In genomic region chr9:96419691-96419969, GRCh38 we compare ENCODE assay signal across 8 cellular contexts. TPM values are rescaled to one million over a fixed set of nuclear protein-coding genes. Genes with fewer than 3 reads are reported as not detected.
A peak's percentile ranks its signal among the peaks of the same experiment; 100 is the strongest.
DNase-seq lines count a peak whose midpoint lies in the region; ATAC-seq and TF ChIP-seq lines count a peak whose summit lies in the region.

No MANE protein-coding gene starts in this region.

- H4K20me1 ChIP-seq in hepatocyte (ENCODE audit: insufficient read depth, poor library complexity, severe bottlenecking) = no peaks in the 10 kb centered on the region

- POLR2A ChIA-PET in activated CD8-positive, alpha-beta T cell treated with anti-CD3 and anti-CD28 coated beads, Interleukin-2, amount 10 ng/mL, durations not matched to agents 7 days and 5 days (lab: Charles Lee) = interaction anchor here (0.5 to 2.5 kb wide), 4 partner anchors 20 to 469 kb away, joined by 4 to 9 read pairs (median 4); partner anchors contain the start of gene HABP4

- H3K27me3 ChIP-seq in HL-60 (ENCODE audit: insufficient read depth, poor library complexity, severe bottlenecking) = no peaks in the 10 kb centered on the region
- H3K27me3 ChIP-seq in hepatocyte = no peaks in the 10 kb centered on the region

- H3K9me3 ChIP-seq in hepatocyte (ENCODE audit: low read depth) = no peaks in the 10 kb centered on the region
- no peaks in the 10 kb centered on the region for H3K9me3 ChIP-seq in mucosa of descending colon

- WGBS in hepatocyte (ENCODE audit: low lambda C conversion rate, missing lambda C conversion rate) = 59% methylated on average over 2 of the region's 2 CpGs

- H3K4me1 ChIP-seq in hepatocyte (ENCODE audit: insufficient read depth) (peaks cover 22% of the 10 kb centered on the region), mucosa of descending colon (ENCODE audit: low read depth) (peaks cover 5% of the 10 kb centered on the region)

- H3K27ac ChIP-seq in HL-60 (replicated peaks) = peak overlapping the region; percentile 100
- peak overlapping the region; percentile 99 for H3K27ac ChIP-seq in hepatocyte

- peak overlapping the region; percentile 91 for H3K27ac Mint-ChIP-seq in activated CD8-positive, alpha-beta T cell treated with anti-CD3 and anti-CD28 coated beads, Interleukin-2, amount 10 ng/mL, durations not matched to agents 7 days and 5 days
- peak overlapping the region; percentile 92 for H3K27ac Mint-ChIP-seq in stimulated activated memory B cell treated with anti-CD40 and anti-IgM and Interleukin-4, amounts not matched to agents 10 μg/mL and 1 μg/mL and 100 μg/mL, for 72 hours

- ATAC-seq in activated CD8-positive, alpha-beta T cell treated with anti-CD3 and anti-CD28 coated beads, Interleukin-2, amount 10 ng/mL, durations not matched to agents 7 days and 5 days = no peak
- no peak for ATAC-seq in stimulated activated memory B cell treated with anti-CD40 and anti-IgM and Interleukin-4, amounts not matched to agents 10 μg/mL and 1 μg/mL and 100 μg/mL, for 72 hours
- no peak for ATAC-seq in mucosa of descending colon

- H3K4me2 ChIP-seq in hepatocyte = peak overlapping the region; percentile 83

- no peaks in the 10 kb centered on the region for H3K27me3 Mint-ChIP-seq in activated CD8-positive, alpha-beta T cell treated with anti-CD3 and anti-CD28 coated beads, Interleukin-2, amount 10 ng/mL, durations not matched to agents 7 days and 5 days (ENCODE audit: low read depth)
- no peaks in the 10 kb centered on the region for H3K27me3 Mint-ChIP-seq in stimulated activated memory B cell treated with anti-CD40 and anti-IgM and Interleukin-4, amounts not matched to agents 10 μg/mL and 1 μg/mL and 100 μg/mL, for 72 hours

- CTCF ChIA-PET in activated CD8-positive, alpha-beta T cell treated with anti-CD3 and anti-CD28 coated beads, Interleukin-2, amount 10 ng/mL, durations not matched to agents 7 days and 5 days (lab: Charles Lee) = no interaction called here

- H3K4me3 ChIP-seq in HL-60 (replicated peaks; ENCODE audit: insufficient read depth, low read length) = peak overlapping the region; percentile 79
- peak overlapping the region; percentile 54 for H3K4me3 ChIP-seq in hepatocyte
- no peak overlapping the region for H3K4me3 ChIP-seq in mucosa of descending colon

- TF ChIP-seq CTCF in HL-60 (IDR thresholded peaks at IDR 0.05; ENCODE audit: insufficient read depth, low read length) (no peak), hepatocyte (IDR thresholded peaks at IDR 0.05; ENCODE audit: poor library complexity) (no peak), mucosa of descending colon (IDR thresholded peaks at IDR 0.05) (no peak)

- intact Hi-C loops in mucosa of descending colon (cut with DNase I, micrococcal nuclease) = no loop called here

- no peak for DNase-seq in HL-60 (ENCODE audit: low read depth in 1 of 2, low spot score in 1 of 2)
- no peak for DNase-seq in activated CD8-positive, alpha-beta T cell treated with anti-CD3 and anti-CD28 coated beads, Interleukin-2, amount 10 ng/mL, durations not matched to agents 7 days and 5 days
- DNase-seq in hepatocyte (ENCODE audit: low spot score) = no peak
- DNase-seq in NCI-H1436 (lab: John Stamatoyannopoulos, UW) = no peak
- DNase-seq in effector CD4-positive, alpha-beta T cell = no peak
- no peak for DNase-seq in NCI-H524 (lab: John Stamatoyannopoulos, UW)
- no peak for DNase-seq in mucosa of descending colon

- peaks cover 31% of the 10 kb centered on the region for H3K4me1 Mint-ChIP-seq in activated CD8-positive, alpha-beta T cell treated with anti-CD3 and anti-CD28 coated beads, Interleukin-2, amount 10 ng/mL, durations not matched to agents 7 days and 5 days (ENCODE audit: low read depth)
- peaks cover 31% of the 10 kb centered on the region for H3K4me1 Mint-ChIP-seq in stimulated activated memory B cell treated with anti-CD40 and anti-IgM and Interleukin-4, amounts not matched to agents 10 μg/mL and 1 μg/mL and 100 μg/mL, for 72 hours

- H3K9me3 Mint-ChIP-seq in activated CD8-positive, alpha-beta T cell treated with anti-CD3 and anti-CD28 coated beads, Interleukin-2, amount 10 ng/mL, durations not matched to agents 7 days and 5 days (ENCODE audit: insufficient read depth) = no peaks in the 10 kb centered on the region
- no peaks in the 10 kb centered on the region for H3K9me3 Mint-ChIP-seq in stimulated activated memory B cell treated with anti-CD40 and anti-IgM and Interleukin-4, amounts not matched to agents 10 μg/mL and 1 μg/mL and 100 μg/mL, for 72 hours

- peaks cover 10% of the 10 kb centered on the region for H3K36me3 Mint-ChIP-seq in activated CD8-positive, alpha-beta T cell treated with anti-CD3 and anti-CD28 coated beads, Interleukin-2, amount 10 ng/mL, durations not matched to agents 7 days and 5 days (ENCODE audit: low read depth)
- no peaks in the 10 kb centered on the region for H3K36me3 Mint-ChIP-seq in stimulated activated memory B cell treated with anti-CD40 and anti-IgM and Interleukin-4, amounts not matched to agents 10 μg/mL and 1 μg/mL and 100 μg/mL, for 72 hours

- peak overlapping the region; percentile 86 for H3K4me3 Mint-ChIP-seq in activated CD8-positive, alpha-beta T cell treated with anti-CD3 and anti-CD28 coated beads, Interleukin-2, amount 10 ng/mL, durations not matched to agents 7 days and 5 days
- peak overlapping the region; percentile 97 for H3K4me3 Mint-ChIP-seq in stimulated activated memory B cell treated with anti-CD40 and anti-IgM and Interleukin-4, amounts not matched to agents 10 μg/mL and 1 μg/mL and 100 μg/mL, for 72 hours

- H3K36me3 ChIP-seq in hepatocyte (replicated peaks; ENCODE audit: insufficient read depth, low read depth) (no peaks in the 10 kb centered on the region), mucosa of descending colon (ENCODE audit: low read depth) (no peaks in the 10 kb centered on the region)

- peaks cover 22% of the 10 kb centered on the region for H3K79me2 ChIP-seq in hepatocyte

- H2AFZ ChIP-seq in hepatocyte = no peak overlapping the region

- no peaks in the 10 kb centered on the region for H3K9me2 ChIP-seq in hepatocyte (replicated peaks; ENCODE audit: insufficient read depth)

RNA-seq across cellular contexts. Expression of gene ZNF367, which starts 1.5 kb away (rescaled TPM):
- 10 to 100 TPM; 37.1 to 38.4 TPM for total RNA-seq in activated CD8-positive, alpha-beta T cell treated with anti-CD3 and anti-CD28 coated beads, Interleukin-2, amount 10 ng/mL, durations not matched to agents 7 days and 5 days
- total RNA-seq in hepatocyte (3.3 and 3.6 TPM in 2 replicates), mucosa of descending colon (1 to 10 TPM; 1.4 to 5.1 (median 2.6) TPM)
- 0.98 and 2.2 TPM in 2 replicates for polyA plus RNA-seq in hepatocyte

RNA-seq across cellular contexts. Expression of gene HABP4, which starts 30.3 kb away (rescaled TPM):
- 1 to 10 TPM; 4.1 to 5.0 TPM for total RNA-seq in activated CD8-positive, alpha-beta T cell treated with anti-CD3 and anti-CD28 coated beads, Interleukin-2, amount 10 ng/mL, durations not matched to agents 7 days and 5 days
- 12.9 and 13.1 TPM in 2 replicates for total RNA-seq in hepatocyte
- 18.0 and 24.8 TPM in 2 replicates for polyA plus RNA-seq in hepatocyte
- total RNA-seq in mucosa of descending colon = 10 to 100 TPM in 1 of 3 donors, 1 to 10 TPM in 2; 2.5 to 14.1 (median 3.8) TPM

RNA-seq across cellular contexts. Expression of gene SLC35D2, which starts 36.1 kb away (rescaled TPM):
- total RNA-seq in activated CD8-positive, alpha-beta T cell treated with anti-CD3 and anti-CD28 coated beads, Interleukin-2, amount 10 ng/mL, durations not matched to agents 7 days and 5 days = 1 to 10 TPM; 4.2 to 4.3 TPM
- total RNA-seq in hepatocyte (77.7 and 89.7 TPM in 2 replicates), mucosa of descending colon (100 to 1,000 TPM in 1 of 3 donors, 10 to 100 TPM in 2; 53.5 to 112 (median 82.8) TPM)
- polyA plus RNA-seq in hepatocyte = 68.0 and 87.5 TPM in 2 replicates

Comparison
In these comparisons a context has a peak if more than half of its experiments do, and no peak if none do; other contexts are left out.
1. RNA of gene SLC35D2, which starts 36.1 kb away (total RNA-seq): 53.5 to 112 TPM in mucosa of descending colon and 77.7 to 89.7 TPM in hepatocyte; 4.2 to 4.3 TPM in activated CD8-positive, alpha-beta T cell treated with anti-CD3 and anti-CD28 coated beads, Interleukin-2, amount 10 ng/mL, durations not matched to agents 7 days and 5 days; every median in the first group is over 10 times any median in the second.